Comparison of ENCODE assay signal across 1 cellular context in genomic region chr4:1895489-1895888, GRCh38.
TF ChIP-seq lines count a peak whose summit lies in the region.

No MANE protein-coding gene starts in this region.

TF ChIP-seq in IMR-90, 13 proteins besides CTCF, POLR2A, EP300 and RAD21 (continued from another document):
- no peak for TF ChIP-seq BHLHE40 (IDR thresholded peaks at IDR 0.05; ENCODE audit: low read depth, low read length)
- no peak for TF ChIP-seq RCOR1 (IDR thresholded peaks at IDR 0.05; ENCODE audit: insufficient replicate concordance, low read length)
- TF ChIP-seq CHD1 (IDR thresholded peaks at IDR 0.05; ENCODE audit: low read depth, low read length) = no peak
